8 cellular contexts compared by ENCODE assay signal in the genomic region with DNA sequence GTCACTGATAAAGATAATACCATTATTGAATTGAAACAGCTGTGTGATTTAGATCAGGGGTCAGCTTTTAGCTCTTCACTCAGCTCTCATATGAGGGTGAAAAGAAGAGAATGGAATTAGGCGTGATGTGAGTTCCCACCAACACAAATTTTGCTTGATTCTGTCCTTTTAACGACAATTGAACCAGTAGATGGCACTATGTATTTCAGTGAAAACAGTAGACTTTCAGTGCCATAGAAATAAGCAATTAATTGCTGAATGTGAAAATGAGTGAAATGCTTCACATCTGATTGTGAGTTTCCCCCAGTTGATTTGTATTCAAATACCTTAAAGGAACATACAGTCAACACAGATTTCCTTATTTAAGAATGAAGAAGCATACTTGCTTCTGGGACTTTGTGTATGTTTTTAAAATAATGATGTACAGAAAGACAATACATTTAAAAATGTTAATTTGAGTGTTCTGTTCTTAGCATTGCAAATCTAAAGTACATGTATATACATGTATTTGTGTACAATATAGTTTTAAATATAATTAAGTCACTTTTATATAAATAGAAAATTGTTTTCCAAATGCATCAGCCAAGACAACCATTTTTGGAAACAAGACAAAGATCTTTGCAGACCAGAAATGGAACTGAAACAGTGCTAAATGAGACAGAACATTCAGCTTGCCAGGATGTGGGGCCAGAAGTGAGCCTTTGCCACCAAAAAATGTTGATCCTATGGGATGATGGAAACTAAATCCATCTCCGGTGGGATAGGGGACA.
A peak's percentile ranks its signal among the peaks of the same experiment; 100 is the strongest.
DNase-seq lines count a peak whose midpoint lies in the region; ATAC-seq, FAIRE-seq and TF ChIP-seq lines count a peak whose summit lies in the region.

No MANE protein-coding gene starts in this region.

- in situ Hi-C loops in GM12878 (cut with MboI), result no loop called here

- DNase-seq in GDM1 (lab: John Stamatoyannopoulos, UW) (peak; percentile 21), GM12878 (ENCODE audit: low read depth, low spot score) (no peak), nephron progenitor cell (no peak), GM19240 (ENCODE audit: insufficient read length, low spot score) (no peak), NCI-H345 (lab: John Stamatoyannopoulos, UW) (no peak), MV-4-11 (lab: John Stamatoyannopoulos, UW) (no peak)

- no peak overlapping the region for H3K4me3 Mint-ChIP-seq in nephron progenitor cell

- H3K9ac ChIP-seq in GM12878 (ENCODE audit: control insufficient read depth, insufficient read depth, low read length), result no peak overlapping the region

- no peaks in the 10 kb centered on the region for H3K27me3 ChIP-seq in GM12878 (replicated peaks in 1 of 2; ENCODE audit: control insufficient read depth in 2 of 2, insufficient read depth in 2 of 2, low read length in 1 of 2)

- RAD21 ChIA-PET in GM12878 (lab: Charles Lee; ENCODE audit: unreplicated experiment), result interaction anchor here (0.8 to 1.8 kb wide), 3 partner anchors 235 to 252 kb away, joined by 3 to 4 read pairs (median 4); no protein-coding TSS in a partner anchor

- H3K79me2 ChIP-seq in GM12878 (ENCODE audit: control insufficient read depth, insufficient read depth, low read length), result no peaks in the 10 kb centered on the region

- WGBS in GM12878 (ENCODE audit: insufficient coverage, insufficient replicate concordance, low lambda C conversion rate, missing lambda C conversion rate), result 18% methylated on average over 3 of the region's 3 CpGs

- ATAC-seq in GM21381 (IDR thresholded peaks at IDR 0.05; ENCODE audit: unreplicated experiment) (peak; percentile 59), HG03575 (IDR thresholded peaks at IDR 0.05; ENCODE audit: extremely low read depth, insufficient number of reproducible peaks, low FRiP score, unreplicated experiment) (peak; percentile 40), GM12878 (peak; percentile 78)

- TF ChIP-seq RAD21 in GM12878 (IDR thresholded peaks at IDR 0.05; ENCODE audit: insufficient read depth, low read depth, low read length), result peak; percentile 36; the same call in 1 of the 2 replicates

- no peaks in the 10 kb centered on the region for H3K9me3 Mint-ChIP-seq in nephron progenitor cell

- peaks cover 4% of the 10 kb centered on the region; the same call in 1 of the 2 replicates for H3K4me1 ChIP-seq in GM12878 (ENCODE audit: control insufficient read depth, insufficient read depth, low read length)

- no peaks in the 10 kb centered on the region for H3K36me3 Mint-ChIP-seq in nephron progenitor cell (ENCODE audit: low read depth)

- TF ChIP-seq CTCF in GM12878 (IDR thresholded peaks at IDR 0.05 in 2 of 3, conservative IDR thresholded peaks at IDR 0.05 in 1 of 3; ENCODE audit: control insufficient read depth in 2 of 3, extremely low read depth in 1 of 3, insufficient read depth in 1 of 3, low read depth in 3 of 3, low read length in 3 of 3) (peak; percentile 14 to 40 (median 38); a peak in 5 of 6 replicates), nephron progenitor cell (IDR thresholded peaks at IDR 0.05) (peak; percentile 8)

- no peak overlapping the region for H3K4me3 ChIP-seq in GM12878

- no peak for TF ChIP-seq POLR2A in GM12878 (IDR thresholded peaks at IDR 0.05; ENCODE audit: low read depth, low read length)

- SMC1A ChIA-PET in GM12878 (lab: Charles Lee; ENCODE audit: uncharacterized antibody, unreplicated experiment), result interaction anchor here (0.7 to 1.9 kb wide), 10 partner anchors 11 to 248 kb away, joined by 3 to 7 read pairs (median 4); no protein-coding TSS in a partner anchor

- H3K27ac Mint-ChIP-seq in nephron progenitor cell, result no peak overlapping the region

- H3K9me3 ChIP-seq in GM12878 (replicated peaks; ENCODE audit: control insufficient read depth, insufficient read depth, low read length), result no peaks in the 10 kb centered on the region

- H3K4me1 Mint-ChIP-seq in nephron progenitor cell, result peaks cover 33% of the 10 kb centered on the region

- H4K20me1 ChIP-seq in GM12878 (ENCODE audit: control insufficient read depth, insufficient read depth), result no peaks in the 10 kb centered on the region

- intact Hi-C loops in GM12878 (cut with micrococcal nuclease; ENCODE audit: unreplicated experiment), result loop anchor here (2.0 kb wide), 1 partner anchor 245 kb away; no protein-coding TSS in a partner anchor

- POLR2A ChIA-PET in GM12878 (lab: Charles Lee), result no interaction called here

- no TSS peak for BruUV-seq in GM12878 (replicated peaks; lab: Mats Ljungman, UMichigan)

- no peak overlapping the region; the same call in 1 of the 2 replicates for H3K27ac ChIP-seq in GM12878 (ENCODE audit: control insufficient read depth, insufficient read depth)

- H3K4me2 ChIP-seq in GM12878 (ENCODE audit: control insufficient read depth, insufficient read depth), result peak overlapping the region; percentile 62

- no peaks in the 10 kb centered on the region for H3K36me3 ChIP-seq in GM12878 (ENCODE audit: control insufficient read depth in 2 of 2, insufficient read depth in 2 of 2, low read length in 1 of 2)

- CTCF ChIA-PET in GM12878 (lab: Yijun Ruan, JAX), result interaction anchor here (0.7 to 2.9 kb wide), 17 partner anchors 9 to 635 kb away, joined by 3 to 14 read pairs (median 4); no protein-coding TSS in a partner anchor

- peak overlapping the region; percentile 35; the same call in 1 of the 2 replicates for H2AFZ ChIP-seq in GM12878 (ENCODE audit: control insufficient read depth, low read depth, low read length)

- no peak for TF ChIP-seq EP300 in GM12878 (IDR thresholded peaks at IDR 0.05; ENCODE audit: borderline replicate concordance in 1 of 2, control insufficient read depth in 1 of 2, low read depth in 2 of 2, low read length in 2 of 2)

- no peaks in the 10 kb centered on the region for H3K27me3 Mint-ChIP-seq in nephron progenitor cell (ENCODE audit: low read depth, poor library complexity)

- FAIRE-seq in GM12878 (lab: Jason Lieb, UNC), result peak; percentile 78

TF ChIP-seq in GM12878, 131 proteins besides CTCF, POLR2A, EP300 and RAD21:
- TF ChIP-seq MEF2A (IDR thresholded peaks at IDR 0.05; ENCODE audit: insufficient read depth, low read depth, low read length) (0 out of 2 replicates have a peak, but pooled peaks have one; percentile 41), NFIC (IDR thresholded peaks at IDR 0.05; ENCODE audit: low read depth, low read length) (0 out of 2 replicates have a peak, but pooled peaks have one; percentile 47), IKZF2 (IDR thresholded peaks at IDR 0.05) (peak in 1 of 2 experiments; percentile 21; a peak in 2 of 4 replicates), ETV6 (conservative IDR thresholded peaks at IDR 0.05 in 1 of 2, IDR thresholded peaks at IDR 0.05 in 1 of 2; ENCODE audit: borderline replicate concordance in 1 of 2, low read depth in 1 of 2) (peak in 1 of 2 experiments; percentile 27; a peak in 1 of 4 replicates), SMC3 (IDR thresholded peaks at IDR 0.05; ENCODE audit: borderline replicate concordance, low read length) (peak; percentile 35; the same call in 1 of the 2 replicates), IKZF1 (conservative IDR thresholded peaks at IDR 0.05) (0 out of 2 replicates have a peak, but pooled peaks have one; percentile 25), HCFC1 (IDR thresholded peaks at IDR 0.05; ENCODE audit: low read length) (no peak)
- TF ChIP-seq, protein P1, sequence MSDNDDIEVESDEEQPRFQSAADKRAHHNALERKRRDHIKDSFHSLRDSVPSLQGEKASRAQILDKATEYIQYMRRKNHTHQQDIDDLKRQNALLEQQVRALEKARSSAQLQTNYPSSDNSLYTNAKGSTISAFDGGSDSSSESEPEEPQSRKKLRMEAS (IDR thresholded peaks at IDR 0.05; ENCODE audit: low read depth, low read length), result no peak
